ENCODE assay signal across 8 cellular contexts in genomic region chr6:159693128-159693893, GRCh38. TPM values are rescaled to one million over a fixed set of nuclear protein-coding genes. Genes with fewer than 3 reads are reported as not detected.
DNase-seq lines count a peak whose midpoint lies in the region; ATAC-seq and TF ChIP-seq lines count a peak whose summit lies in the region.

Gene SOD2 (minus strand): TSS chr6:159693241. CDS start chr6:159693167, 74 bp downstream.

- no peaks in the 10 kb centered on the region for H3K9me2 ChIP-seq in PC-9 (ENCODE audit: insufficient read depth)

- peaks cover 20% of the 10 kb centered on the region for H3K79me2 ChIP-seq in PC-9 (ENCODE audit: low read depth)

- H3K9me3 ChIP-seq in PC-9 (ENCODE audit: insufficient read depth, low read depth) (no peaks in the 10 kb centered on the region), muscle layer of colon (ENCODE audit: low read length) (no peaks in the 10 kb centered on the region)

- intact Hi-C loops in PC-9 (cut with micrococcal nuclease; ENCODE audit: unreplicated experiment) = loop anchor here (1.0 to 10.0 kb wide), 4 partner anchors 69 to 761 kb away; partner anchors contain the start of genes ACAT2 and TCP1

- no peaks in the 10 kb centered on the region for H3K27me3 Mint-ChIP-seq in IgD-negative memory B cell
- H3K27me3 Mint-ChIP-seq in activated T-cell treated with anti-CD3 and anti-CD28 coated beads, Interleukin-2, amount 50 U/mL, for 24 hours = no peaks in the 10 kb centered on the region

- H3K4me3 ChIP-seq in PC-9 = peak within 1 kb of the TSS; percentile 97
- peak within 1 kb of the TSS; percentile 62 to 98 for H3K4me3 ChIP-seq in muscle layer of colon (ENCODE audit: low read depth in 1 of 2, low read length in 2 of 2)

- H3K27ac ChIP-seq in PC-9 (peak within 1 kb of the TSS; percentile 58), muscle layer of colon (ENCODE audit: low read depth, low read length) (peak within 1 kb of the TSS; percentile 94)

- peak within 1 kb of the TSS; percentile 87 for H2AFZ ChIP-seq in PC-9

- peaks cover 23% of the 10 kb centered on the region for H3K4me1 ChIP-seq in PC-9 (replicated peaks; ENCODE audit: insufficient read depth)
- H3K4me1 ChIP-seq in muscle layer of colon (ENCODE audit: insufficient read depth, low read length) = peaks cover 22% of the 10 kb centered on the region

- H3K9ac ChIP-seq in muscle layer of colon (ENCODE audit: low read length) = peak within 1 kb of the TSS; percentile 83

- peaks cover 2% of the 10 kb centered on the region for H3K36me3 Mint-ChIP-seq in IgD-negative memory B cell
- peaks cover 37% of the 10 kb centered on the region for H3K36me3 Mint-ChIP-seq in activated T-cell treated with anti-CD3 and anti-CD28 coated beads, Interleukin-2, amount 50 U/mL, for 24 hours (ENCODE audit: low read depth)

- peak within 1 kb of the TSS; percentile 92 to 98 (median 97) for H3K27ac Mint-ChIP-seq in IgD-negative memory B cell
- H3K27ac Mint-ChIP-seq in activated T-cell treated with anti-CD3 and anti-CD28 coated beads, Interleukin-2, amount 50 U/mL, for 24 hours = peak within 1 kb of the TSS; percentile 97

- POLR2A ChIA-PET in PC-9 (lab: Charles Lee; ENCODE audit: unreplicated experiment) = interaction anchor here (0.6 kb wide), 2 partner anchors 34 to 96 kb away, joined by 3 to 9 read pairs; partner anchors contain the start of genes TCP1 and WTAP

- H3F3A ChIP-seq in PC-9 (ENCODE audit: insufficient read depth, low read depth) = 0 out of 2 replicates have a peak, but pooled peaks cover 14% of the 10 kb centered on the region

- peak within 1 kb of the TSS; percentile 99 for H3K4me2 ChIP-seq in PC-9

- peak; percentile 73 for ATAC-seq in GM21529 (IDR thresholded peaks at IDR 0.05; ENCODE audit: unreplicated experiment)
- peak; percentile 84 for ATAC-seq in esophagus mucosa

- no peak for TF ChIP-seq CTCF in PC-9 (conservative IDR thresholded peaks at IDR 0.05)

- H3K27me3 ChIP-seq in PC-9 (ENCODE audit: insufficient read depth, low read depth) (no peaks in the 10 kb centered on the region), muscle layer of colon (ENCODE audit: control insufficient read depth in 1 of 2, insufficient read depth in 2 of 2, low read length in 2 of 2) (no peaks in the 10 kb centered on the region)

- H3K9me3 Mint-ChIP-seq in IgD-negative memory B cell = no peaks in the 10 kb centered on the region
- no peaks in the 10 kb centered on the region for H3K9me3 Mint-ChIP-seq in activated T-cell treated with anti-CD3 and anti-CD28 coated beads, Interleukin-2, amount 50 U/mL, for 24 hours

- CTCF ChIA-PET in PC-9 (lab: Charles Lee) = interaction anchor here (0.7 kb wide), 1 partner anchor 34 kb away, joined by 5 read pairs; the partner anchor contains the start of gene WTAP

- H4K20me1 ChIP-seq in PC-9 (ENCODE audit: insufficient read depth) = no peaks in the 10 kb centered on the region

- H3K36me3 ChIP-seq in PC-9 (ENCODE audit: low read depth) (no peaks in the 10 kb centered on the region), muscle layer of colon (ENCODE audit: insufficient read depth, low read length) (peaks cover 12% of the 10 kb centered on the region)

- peak within 1 kb of the TSS; percentile 87 to 98 (median 96) for H3K4me3 Mint-ChIP-seq in IgD-negative memory B cell
- peak within 1 kb of the TSS; percentile 94 for H3K4me3 Mint-ChIP-seq in activated T-cell treated with anti-CD3 and anti-CD28 coated beads, Interleukin-2, amount 50 U/mL, for 24 hours

- H3K4me1 Mint-ChIP-seq in IgD-negative memory B cell = peaks cover 22 to 31% (median 26%) of the 10 kb centered on the region in 3 donors
- H3K4me1 Mint-ChIP-seq in activated T-cell treated with anti-CD3 and anti-CD28 coated beads, Interleukin-2, amount 50 U/mL, for 24 hours (ENCODE audit: low read depth) = peaks cover 46% of the 10 kb centered on the region

- BruUV-seq in PC-9 (replicated peaks; lab: Mats Ljungman, UMichigan) = no TSS peak

- DNase-seq in DMS153 treated with DMSO at 0.1 percent for 48 hours (lab: John Stamatoyannopoulos, UW; ENCODE audit: unreplicated experiment) (peak; percentile 74), PC-9 (peak; percentile 49 to 75)
- DNase-seq in activated T-cell treated with anti-CD3 and anti-CD28 coated beads, Interleukin-2, amount 50 U/mL, for 24 hours = peak; percentile 93
- DNase-seq in stimulated activated CD8-positive, alpha-beta memory T cell treated with anti-CD3 and anti-CD28 coated beads, Interleukin-7, amount 100 ng/mL, for 24 hours (ENCODE audit: low read depth) = peak; percentile 48

RNA-seq across cellular contexts. Expression of gene SOD2, which starts in this region (rescaled TPM):
- polyA plus RNA-seq in IgD-negative memory B cell = 79.2 TPM
- total RNA-seq in PC-9 (2021) (49.6 and 63.3 TPM in 2 replicates), esophagus mucosa (280 TPM)

Comparison
In these comparisons a context has a peak if more than half of its experiments do, and no peak if none do; other contexts are left out.
1. Peak in every context shown above with its lines: DNase-seq, ATAC-seq, H3K4me3 ChIP-seq and H3K27ac ChIP-seq.